ENCODE assay signal across 9 cellular contexts in the genomic region with DNA sequence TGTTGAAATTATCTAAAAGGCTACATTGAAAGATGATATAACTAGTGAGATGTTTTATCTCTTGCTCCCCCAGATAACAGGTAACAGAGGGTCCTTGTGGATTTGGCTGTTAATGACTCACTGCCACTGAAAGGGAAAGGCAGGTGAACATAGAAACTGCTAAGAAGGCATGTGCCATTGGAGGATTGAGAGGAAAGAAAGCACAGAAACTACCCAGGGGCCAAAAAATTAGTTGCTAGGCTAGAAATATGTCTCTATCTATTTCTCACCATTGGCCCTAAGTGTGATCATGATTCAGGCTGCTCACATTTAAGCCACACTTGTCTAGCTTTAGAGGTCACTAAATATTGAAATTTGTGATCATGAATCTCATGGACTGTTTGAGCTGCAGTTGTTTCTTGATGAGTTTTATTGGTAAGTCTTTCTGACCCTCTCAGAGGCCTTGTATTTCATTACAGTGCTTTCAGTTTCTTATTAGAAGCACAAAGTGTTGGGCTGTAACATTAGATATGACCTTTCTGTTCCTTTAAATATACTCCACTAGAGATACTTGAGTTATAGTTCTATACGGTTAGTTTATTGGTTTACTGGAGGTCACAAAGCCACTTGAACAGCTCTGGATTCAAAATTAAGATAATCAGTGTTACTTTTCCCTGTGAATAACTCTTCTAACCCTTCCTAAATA. TPM values are rescaled to one million over a fixed set of nuclear protein-coding genes. Genes with fewer than 3 reads are reported as not detected.
DNase-seq lines count a peak whose midpoint lies in the region; ATAC-seq and TF ChIP-seq lines count a peak whose summit lies in the region.
"Had no signal": no experiment of that assay in that cellular context is flagged by ENCODE, and none has a peak within 500 bp of the region (broad histone marks: within the 10 kb centered on the region; RNA-seq: fewer than 3 reads in every experiment).

No MANE protein-coding gene starts in this region.

- H3K9me3 Mint-ChIP-seq in activated naive CD4-positive, alpha-beta T cell treated with anti-CD3 and anti-CD28 coated beads for 36 hours: no peaks in the 10 kb centered on the region
- no peaks in the 10 kb centered on the region for H3K9me3 Mint-ChIP-seq in stimulated activated effector memory CD8-positive, alpha-beta T cell treated with anti-CD3 and anti-CD28 coated beads, Interleukin-12 subunit alpha, Interleukin-12 subunit beta, amount 100 ng/mL, for 72 hours
- no peaks in the 10 kb centered on the region for H3K9me3 Mint-ChIP-seq in MCF 10A (ENCODE audit: unreplicated experiment)

- H3K36me3 Mint-ChIP-seq in activated naive CD4-positive, alpha-beta T cell treated with anti-CD3 and anti-CD28 coated beads for 36 hours (ENCODE audit: low read depth): peaks cover 29% of the 10 kb centered on the region
- peaks cover 69% of the 10 kb centered on the region for H3K36me3 Mint-ChIP-seq in stimulated activated effector memory CD8-positive, alpha-beta T cell treated with anti-CD3 and anti-CD28 coated beads, Interleukin-12 subunit alpha, Interleukin-12 subunit beta, amount 100 ng/mL, for 72 hours
- peaks cover 82% of the 10 kb centered on the region for H3K36me3 Mint-ChIP-seq in MCF 10A (ENCODE audit: insufficient read depth, unreplicated experiment)

- no peak overlapping the region for H3K4me3 Mint-ChIP-seq in activated naive CD4-positive, alpha-beta T cell treated with anti-CD3 and anti-CD28 coated beads for 36 hours
- H3K4me3 Mint-ChIP-seq in stimulated activated effector memory CD8-positive, alpha-beta T cell treated with anti-CD3 and anti-CD28 coated beads, Interleukin-12 subunit alpha, Interleukin-12 subunit beta, amount 100 ng/mL, for 72 hours: peak overlapping the region; percentile 23
- no peak overlapping the region for H3K4me3 Mint-ChIP-seq in MCF 10A (ENCODE audit: unreplicated experiment)

- H3K4me2 ChIP-seq in osteoblast (ENCODE audit: insufficient read depth, low read length): no peak overlapping the region

- no peak overlapping the region for H3K27ac ChIP-seq in HEK293 (ENCODE audit: extremely low read depth, low read depth, low read length)
- no peak overlapping the region for H3K27ac ChIP-seq in osteoblast (ENCODE audit: low read depth, low read length)
- H3K27ac ChIP-seq in psoas muscle: no peak overlapping the region

- no peak overlapping the region for H2AFZ ChIP-seq in osteoblast (ENCODE audit: low read length)

- TF ChIP-seq CTCF in HEK293 (tag by site-specific recombination; IDR thresholded peaks at IDR 0.05) (no peak), MCF 10A (IDR thresholded peaks at IDR 0.05; ENCODE audit: unreplicated experiment) (no peak), osteoblast (IDR thresholded peaks at IDR 0.05; ENCODE audit: extremely low read depth, low read depth, low read length) (no peak), psoas muscle (IDR thresholded peaks at IDR 0.05) (no peak)

- intact Hi-C loops in activated naive CD4-positive, alpha-beta T cell treated with anti-CD3 and anti-CD28 coated beads for 36 hours (cut with micrococcal nuclease): loop anchor here (10.0 kb wide), 1 partner anchor 890 kb away; a partner anchor contains a TSS
- intact Hi-C loops in MCF 10A (cut with micrococcal nuclease): no loop called here
- intact Hi-C loops in psoas muscle (cut with DNase I): no loop called here

- peaks cover 69% of the 10 kb centered on the region for H3K4me1 Mint-ChIP-seq in activated naive CD4-positive, alpha-beta T cell treated with anti-CD3 and anti-CD28 coated beads for 36 hours (ENCODE audit: low read depth)
- peaks cover 52% of the 10 kb centered on the region for H3K4me1 Mint-ChIP-seq in stimulated activated effector memory CD8-positive, alpha-beta T cell treated with anti-CD3 and anti-CD28 coated beads, Interleukin-12 subunit alpha, Interleukin-12 subunit beta, amount 100 ng/mL, for 72 hours
- H3K4me1 Mint-ChIP-seq in MCF 10A (ENCODE audit: insufficient read depth, unreplicated experiment): peaks cover 6% of the 10 kb centered on the region

- POLR2A ChIA-PET in HEK293 (lab: Yijun Ruan, JAX) (no interaction called here), MCF 10A (lab: Yijun Ruan, JAX) (interaction anchor here (0.7 to 0.9 kb wide), 2 partner anchors 11 to 18 kb away, joined by 3 read pairs; no protein-coding TSS in a partner anchor)

- CTCF ChIA-PET in activated naive CD4-positive, alpha-beta T cell treated with anti-CD3 and anti-CD28 coated beads for 36 hours (lab: Charles Lee): interaction anchor here (1.0 kb wide), 1 partner anchor 41 kb away, joined by 3 read pairs; no protein-coding TSS in a partner anchor
- CTCF ChIA-PET in HEK293 (lab: Yijun Ruan, JAX) (no interaction called here), MCF 10A (lab: Yijun Ruan, JAX) (interaction anchor here (0.7 kb wide), 1 partner anchor 8 kb away, joined by 3 read pairs; no protein-coding TSS in a partner anchor)

- DNase-seq in activated naive CD4-positive, alpha-beta T cell treated with anti-CD3 and anti-CD28 coated beads for 36 hours: no peak
- no peak for DNase-seq in activated naive CD4-positive, alpha-beta T cell treated with anti-CD3 and anti-CD28 coated beads, Interleukin-2, amount 50 U/mL, for 16 hours
- no peak for DNase-seq in stimulated activated effector memory CD8-positive, alpha-beta T cell treated with anti-CD3 and anti-CD28 coated beads, Interleukin-12 subunit alpha, Interleukin-12 subunit beta, amount 100 ng/mL, for 72 hours (ENCODE audit: low spot score in 2 of 2)
- DNase-seq in MCF 10A (ENCODE audit: unreplicated experiment): no peak
- DNase-seq in osteoblast (ENCODE audit: insufficient read length, low spot score, missing footprints): no peak
- no peak for DNase-seq in psoas muscle
- DNase-seq: NCI-H1436 treated with DMSO at 0.1 percent for 48 hours had no signal

- no peak overlapping the region for H3K4me3 ChIP-seq in HEK293 (ENCODE audit: low read depth, low read length)
- H3K4me3 ChIP-seq in osteoblast (ENCODE audit: insufficient read depth, low read length): no peak overlapping the region
- H3K4me3 ChIP-seq in psoas muscle: no peak overlapping the region

- H3K79me2 ChIP-seq in osteoblast (ENCODE audit: insufficient read depth, low read length): peaks cover 10% of the 10 kb centered on the region

- H3K27me3 ChIP-seq in osteoblast (ENCODE audit: insufficient read depth, low read length) (no peaks in the 10 kb centered on the region), psoas muscle (ENCODE audit: insufficient read depth in 3 of 3, low read length in 2 of 3) (no peaks in the 10 kb centered on the region)

- H3K9me3 ChIP-seq in HEK293 (ENCODE audit: control insufficient read depth, insufficient read depth, low read depth, low read length) (no peaks in the 10 kb centered on the region), osteoblast (ENCODE audit: low read depth, low read length) (no peaks in the 10 kb centered on the region), psoas muscle (no peaks in the 10 kb centered on the region)

- H3K36me3 ChIP-seq in HEK293 (ENCODE audit: control insufficient read depth in 2 of 2, insufficient read depth in 1 of 2, low read length in 2 of 2) (peaks cover 14 to 30% of the 10 kb centered on the region in 2 experiments; a peak in 2 of 3 replicates), osteoblast (ENCODE audit: insufficient read depth, low read length) (peaks cover 34% of the 10 kb centered on the region), psoas muscle (ENCODE audit: insufficient read depth in 1 of 2, low read depth in 1 of 2) (peaks cover 0 to 50% of the 10 kb centered on the region in 2 donors)

- 23 to 29% (median 23%) methylated on average over 1 of the region's 1 CpG for WGBS in psoas muscle, 3 donors

- H4K20me1 ChIP-seq in osteoblast (ENCODE audit: insufficient read depth, low read length): no peaks in the 10 kb centered on the region

- H3K27me3 Mint-ChIP-seq in activated naive CD4-positive, alpha-beta T cell treated with anti-CD3 and anti-CD28 coated beads for 36 hours (ENCODE audit: low read depth): no peaks in the 10 kb centered on the region
- no peaks in the 10 kb centered on the region for H3K27me3 Mint-ChIP-seq in MCF 10A (ENCODE audit: insufficient read depth, unreplicated experiment)

- peak overlapping the region; percentile 50 for H3K27ac Mint-ChIP-seq in activated naive CD4-positive, alpha-beta T cell treated with anti-CD3 and anti-CD28 coated beads for 36 hours
- H3K27ac Mint-ChIP-seq in stimulated activated effector memory CD8-positive, alpha-beta T cell treated with anti-CD3 and anti-CD28 coated beads, Interleukin-12 subunit alpha, Interleukin-12 subunit beta, amount 100 ng/mL, for 72 hours: peak overlapping the region; percentile 78
- no peak overlapping the region for H3K27ac Mint-ChIP-seq in MCF 10A (ENCODE audit: low read depth, unreplicated experiment)

- ATAC-seq in HG03521 (IDR thresholded peaks at IDR 0.05; ENCODE audit: unreplicated experiment) (peak; percentile 41), psoas muscle (no peak)
- no peak for ATAC-seq in stimulated activated effector memory CD8-positive, alpha-beta T cell treated with anti-CD3 and anti-CD28 coated beads, Interleukin-12 subunit alpha, Interleukin-12 subunit beta, amount 100 ng/mL, for 72 hours

- no TSS peak for BruUV-seq in MCF 10A (replicated peaks; lab: Mats Ljungman, UMichigan)

- H3K4me1 ChIP-seq in HEK293 (ENCODE audit: control insufficient read depth, insufficient read depth, low read length) (peaks cover 10% of the 10 kb centered on the region), osteoblast (ENCODE audit: insufficient read depth, low read length) (peaks cover 11% of the 10 kb centered on the region), psoas muscle (peaks cover 10% of the 10 kb centered on the region)

RNA-seq across cellular contexts. Expression of a gene that starts 26.2 kb away (rescaled TPM):
- 10 to 100 TPM; 38.7 to 48.1 TPM for total RNA-seq in activated naive CD4-positive, alpha-beta T cell treated with anti-CD3 and anti-CD28 coated beads for 36 hours
- total RNA-seq in MCF 10A (2022) (40.3 and 48.5 TPM in 2 replicates), osteoblast (44.2 TPM in 2 replicates), psoas muscle (10 to 100 TPM in 2 of 4 donors, 1 to 10 TPM in 2; 5.1 to 16.9 (median 8.7) TPM)
- 1 to 10 TPM; 2.6 to 7.9 (median 5.5) TPM for polyA plus RNA-seq in psoas muscle
